Comparison of ENCODE assay signal across 22 cellular contexts in genomic region chr22:44952863-44953790, GRCh38. TPM values are rescaled to one million over a fixed set of nuclear protein-coding genes. Genes with fewer than 3 reads are reported as not detected.
"Had no signal": no experiment of that assay in that cellular context is flagged by ENCODE, and none has a peak within 500 bp of the region (broad histone marks: within the 10 kb centered on the region; RNA-seq: fewer than 3 reads in every experiment).

No MANE protein-coding gene starts in this region.

- H3K4me3 ChIP-seq: ascending aorta, gastrocnemius medialis, heart right ventricle, right atrium auricular region, skin epidermis, tibial nerve, uterus had no signal

- H3K9me3 ChIP-seq: ascending aorta, gastrocnemius medialis, right atrium auricular region, uterus had no signal

- H3K27ac Mint-ChIP-seq: activated naive CD8-positive, alpha-beta T cell treated with anti-CD3 and anti-CD28 coated beads, Interleukin-2, amount 50 U/mL, for 24 hours; memory B cell; natural killer cell; T-helper 2 cell treated with Interferon-gamma antibody and Interleukin-4, amounts not matched to agents 5 μg/mL and 100 μg/mL, for 36 hours had no signal

- H3K4me1 Mint-ChIP-seq: activated naive CD8-positive, alpha-beta T cell treated with anti-CD3 and anti-CD28 coated beads, Interleukin-2, amount 50 U/mL, for 24 hours; memory B cell; natural killer cell had no signal

- H3K4me1 ChIP-seq: ascending aorta, gastrocnemius medialis, heart right ventricle, right atrium auricular region, tibial nerve, uterus had no signal

- DNase-seq: activated CD4-positive, alpha-beta T cell treated with anti-CD3 and anti-CD28 coated beads, Interleukin-2, amount 50 U/mL, for 1 hour; activated CD4-positive, CD25-positive, alpha-beta regulatory T cell; activated naive CD4-positive, alpha-beta T cell; activated naive CD8-positive, alpha-beta T cell treated with anti-CD3 and anti-CD28 coated beads, Interleukin-2, amount 50 U/mL, for 24 hours; activated T-cell treated with anti-CD3 and anti-CD28 coated beads for 4 hours; gastrocnemius medialis; heart right ventricle; islet precursor cell; natural killer cell; occipital lobe; stimulated activated CD4-positive, alpha-beta T cell treated with anti-CD3 and anti-CD28 coated beads, Interleukin-15, amount 100 ng/mL, for 24 hours; stimulated activated CD4-positive, alpha-beta T cell treated with anti-CD3 and anti-CD28 coated beads, Interleukin-4, amount 100 ng/mL, for 1 hour; stimulated activated naive CD4-positive, alpha-beta T cell treated with Interleukin-2 at 50 U/mL for 16 hours; substantia nigra; uterus had no signal

- H3K36me3 ChIP-seq: ascending aorta, gastrocnemius medialis, heart right ventricle, right atrium auricular region, tibial nerve, uterus had no signal

- H3K9me3 Mint-ChIP-seq: activated naive CD8-positive, alpha-beta T cell treated with anti-CD3 and anti-CD28 coated beads, Interleukin-2, amount 50 U/mL, for 24 hours; natural killer cell; T-helper 2 cell treated with Interferon-gamma antibody and Interleukin-4, amounts not matched to agents 5 μg/mL and 100 μg/mL, for 36 hours had no signal

- H3K27me3 ChIP-seq: ascending aorta, right atrium auricular region, uterus had no signal

- ATAC-seq: activated naive CD8-positive, alpha-beta T cell treated with anti-CD3 and anti-CD28 coated beads, Interleukin-2, amount 50 U/mL, for 24 hours; gastrocnemius medialis; heart right ventricle; left lobe of liver; natural killer cell had no signal

- H3K27ac ChIP-seq: ascending aorta, gastrocnemius medialis, heart right ventricle, right atrium auricular region, skin epidermis, tibial nerve, uterus had no signal

- H3K4me3 Mint-ChIP-seq: activated naive CD8-positive, alpha-beta T cell treated with anti-CD3 and anti-CD28 coated beads, Interleukin-2, amount 50 U/mL, for 24 hours; memory B cell; natural killer cell; T-helper 2 cell treated with Interferon-gamma antibody and Interleukin-4, amounts not matched to agents 5 μg/mL and 100 μg/mL, for 36 hours had no signal

- H3K36me3 Mint-ChIP-seq: memory B cell, natural killer cell had no signal

RNA-seq across cellular contexts. Expression of gene PHF21B, which starts 56.7 kb away (rescaled TPM):
- total RNA-seq: ascending aorta, left lobe of liver, natural killer cell had no signal
